25 cellular contexts compared by ENCODE assay signal in the genomic region with DNA sequence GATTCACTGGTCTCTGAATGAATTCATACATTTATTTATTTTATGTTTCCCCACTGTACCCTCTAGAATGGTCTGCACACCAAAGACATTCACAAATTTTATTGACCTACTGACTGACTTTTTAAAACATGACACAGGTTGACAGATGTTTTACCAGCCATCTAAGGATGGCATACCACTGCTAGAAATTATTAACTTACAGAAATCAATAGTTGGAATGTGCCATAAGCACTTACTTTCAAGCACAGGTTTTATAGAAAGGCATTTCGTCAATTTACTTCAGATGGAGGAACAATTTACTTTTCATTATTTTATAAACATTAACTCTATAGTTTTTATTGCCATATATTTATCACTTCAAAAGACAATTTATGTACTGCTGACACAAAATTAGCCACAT.
"Had no signal": no experiment of that assay in that cellular context is flagged by ENCODE, and none has a peak within 500 bp of the region (broad histone marks: within the 10 kb centered on the region; RNA-seq: fewer than 3 reads in every experiment).

No MANE protein-coding gene starts in this region.

- H3K27me3 Mint-ChIP-seq: activated CD4-positive, alpha-beta memory T cell treated with anti-CD3 and anti-CD28 coated beads, Interleukin-2, amount 10 ng/mL, durations not matched to agents 7 days and 5 days; activated CD4-positive, alpha-beta T cell treated with anti-CD3 and anti-CD28 coated beads, Interleukin-2, amount 10 ng/mL, durations not matched to agents 7 days and 5 days; activated naive CD4-positive, alpha-beta T cell treated with anti-CD3 and anti-CD28 coated beads, Interleukin-2, amount 10 ng/mL, durations not matched to agents 7 days and 5 days; activated naive CD8-positive, alpha-beta T cell treated with anti-CD3 and anti-CD28 coated beads, Interleukin-2, amount 10 ng/mL, durations not matched to agents 7 days and 5 days; activated T-cell treated with anti-CD3 and anti-CD28 coated beads, Interleukin-2, amount 50 U/mL, for 24 hours had no signal

- H3K36me3 Mint-ChIP-seq: activated naive CD4-positive, alpha-beta T cell treated with anti-CD3 and anti-CD28 coated beads, Interleukin-2, amount 10 ng/mL, durations not matched to agents 7 days and 5 days; activated naive CD4-positive, alpha-beta T cell treated with anti-CD3 and anti-CD28 coated beads, Interleukin-2, amount 50 U/mL, for 72 hours; activated naive CD8-positive, alpha-beta T cell treated with anti-CD3 and anti-CD28 coated beads, Interleukin-2, amount 10 ng/mL, durations not matched to agents 7 days and 5 days; brain had no signal

- H3K9me3 ChIP-seq: ascending aorta, colonic mucosa had no signal

- DNase-seq: activated CD4-positive, alpha-beta memory T cell treated with anti-CD3 and anti-CD28 coated beads, Interleukin-2, amount 10 ng/mL, durations not matched to agents 7 days and 5 days; activated CD4-positive, alpha-beta T cell treated with anti-CD3 and anti-CD28 coated beads for 1 hour; activated CD4-positive, alpha-beta T cell treated with anti-CD3 and anti-CD28 coated beads for 4 hours; activated CD4-positive, alpha-beta T cell treated with anti-CD3 and anti-CD28 coated beads, Interleukin-2, amount 10 ng/mL, durations not matched to agents 7 days and 5 days; activated CD4-positive, alpha-beta T cell treated with anti-CD3 and anti-CD28 coated beads, Interleukin-2, amount 50 U/mL, for 4 hours; activated CD8-positive, alpha-beta memory T cell treated with anti-CD3 and anti-CD28 coated beads, Interleukin-2, amount 50 U/mL, for 48 hours; activated gamma-delta T cell; activated naive CD4-positive, alpha-beta T cell; activated naive CD4-positive, alpha-beta T cell treated with anti-CD3 and anti-CD28 coated beads, Interleukin-2, amount 10 ng/mL, durations not matched to agents 7 days and 5 days; activated naive CD8-positive, alpha-beta T cell treated with anti-CD3 and anti-CD28 coated beads, Interleukin-2, amount 10 ng/mL, durations not matched to agents 7 days and 5 days; activated T-cell treated with anti-CD3 and anti-CD28 coated beads for 4 hours; activated T-cell treated with anti-CD3 and anti-CD28 coated beads, Interleukin-2, amount 50 U/mL, for 24 hours; activated T-cell treated with anti-CD3 and anti-CD28 coated beads, Interleukin-2, amount 50 U/mL, for 72 hours; central memory CD4-positive, alpha-beta T cell; cerebellar nuclear complex; colonic mucosa; effector CD8-positive, alpha-beta T cell; esophagus squamous epithelium; foreskin melanocyte; T-helper 1 cell; T-helper 2 cell had no signal

- H3K9me3 Mint-ChIP-seq: activated CD4-positive, alpha-beta T cell treated with anti-CD3 and anti-CD28 coated beads, Interleukin-2, amount 10 ng/mL, durations not matched to agents 7 days and 5 days; activated naive CD4-positive, alpha-beta T cell treated with anti-CD3 and anti-CD28 coated beads, Interleukin-2, amount 50 U/mL, for 72 hours; activated T-cell treated with anti-CD3 and anti-CD28 coated beads, Interleukin-2, amount 50 U/mL, for 24 hours; brain had no signal

- ATAC-seq: activated naive CD4-positive, alpha-beta T cell treated with anti-CD3 and anti-CD28 coated beads, Interleukin-2, amount 50 U/mL, for 72 hours; activated T-cell treated with anti-CD3 and anti-CD28 coated beads, Interleukin-2, amount 50 U/mL, for 72 hours; gastroesophageal sphincter had no signal

- H3K4me1 Mint-ChIP-seq: activated CD4-positive, alpha-beta memory T cell treated with anti-CD3 and anti-CD28 coated beads, Interleukin-2, amount 10 ng/mL, durations not matched to agents 7 days and 5 days; activated CD4-positive, alpha-beta T cell treated with anti-CD3 and anti-CD28 coated beads, Interleukin-2, amount 10 ng/mL, durations not matched to agents 7 days and 5 days; activated naive CD4-positive, alpha-beta T cell treated with anti-CD3 and anti-CD28 coated beads, Interleukin-2, amount 10 ng/mL, durations not matched to agents 7 days and 5 days; activated naive CD8-positive, alpha-beta T cell treated with anti-CD3 and anti-CD28 coated beads, Interleukin-2, amount 10 ng/mL, durations not matched to agents 7 days and 5 days had no signal

- H3K27ac Mint-ChIP-seq: activated CD4-positive, alpha-beta memory T cell treated with anti-CD3 and anti-CD28 coated beads, Interleukin-2, amount 10 ng/mL, durations not matched to agents 7 days and 5 days; activated CD4-positive, alpha-beta T cell treated with anti-CD3 and anti-CD28 coated beads, Interleukin-2, amount 10 ng/mL, durations not matched to agents 7 days and 5 days; activated naive CD4-positive, alpha-beta T cell treated with anti-CD3 and anti-CD28 coated beads, Interleukin-2, amount 10 ng/mL, durations not matched to agents 7 days and 5 days; activated naive CD4-positive, alpha-beta T cell treated with anti-CD3 and anti-CD28 coated beads, Interleukin-2, amount 50 U/mL, for 72 hours; activated naive CD8-positive, alpha-beta T cell treated with anti-CD3 and anti-CD28 coated beads, Interleukin-2, amount 10 ng/mL, durations not matched to agents 7 days and 5 days; activated T-cell treated with anti-CD3 and anti-CD28 coated beads, Interleukin-2, amount 50 U/mL, for 24 hours; activated T-cell treated with anti-CD3 and anti-CD28 coated beads, Interleukin-2, amount 50 U/mL, for 72 hours; brain had no signal

- H3K4me3 Mint-ChIP-seq: activated CD4-positive, alpha-beta memory T cell treated with anti-CD3 and anti-CD28 coated beads, Interleukin-2, amount 10 ng/mL, durations not matched to agents 7 days and 5 days; activated CD4-positive, alpha-beta T cell treated with anti-CD3 and anti-CD28 coated beads, Interleukin-2, amount 10 ng/mL, durations not matched to agents 7 days and 5 days; activated naive CD4-positive, alpha-beta T cell treated with anti-CD3 and anti-CD28 coated beads, Interleukin-2, amount 10 ng/mL, durations not matched to agents 7 days and 5 days; activated naive CD8-positive, alpha-beta T cell treated with anti-CD3 and anti-CD28 coated beads, Interleukin-2, amount 10 ng/mL, durations not matched to agents 7 days and 5 days; activated T-cell treated with anti-CD3 and anti-CD28 coated beads, Interleukin-2, amount 50 U/mL, for 24 hours; activated T-cell treated with anti-CD3 and anti-CD28 coated beads, Interleukin-2, amount 50 U/mL, for 72 hours; brain had no signal
